In genomic region chr9:91426123-91426745, GRCh38 we compare ENCODE assay signal across 8 cellular contexts. TPM values are rescaled to one million over a fixed set of nuclear protein-coding genes. Genes with fewer than 3 reads are reported as not detected.
DNase-seq lines count a peak whose midpoint lies in the region; ATAC-seq, FAIRE-seq and TF ChIP-seq lines count a peak whose summit lies in the region.

No MANE protein-coding gene starts in this region.

- peak overlapping the region; percentile 98 for H3K4me3 Mint-ChIP-seq in activated CD4-positive, alpha-beta T cell treated with anti-CD3 and anti-CD28 coated beads, Interleukin-2, amount 10 ng/mL, durations not matched to agents 24 days and 14 days
- H3K4me3 Mint-ChIP-seq in activated CD8-positive, alpha-beta T cell treated with anti-CD3 and anti-CD28 coated beads, Interleukin-2, amount 10 ng/mL, durations not matched to agents 7 days and 5 days: peak overlapping the region; percentile 79
- H3K4me3 Mint-ChIP-seq in glutamatergic neuron (ENCODE audit: unreplicated experiment): no peak overlapping the region

- no peak for TF ChIP-seq CTCF in glutamatergic neuron (IDR thresholded peaks at IDR 0.05; ENCODE audit: partially characterized antibody, unreplicated experiment)

- H3K27ac Mint-ChIP-seq in activated CD4-positive, alpha-beta T cell treated with anti-CD3 and anti-CD28 coated beads, Interleukin-2, amount 10 ng/mL, durations not matched to agents 24 days and 14 days: peak overlapping the region; percentile 98
- no peak overlapping the region for H3K27ac Mint-ChIP-seq in activated CD8-positive, alpha-beta T cell treated with anti-CD3 and anti-CD28 coated beads, Interleukin-2, amount 10 ng/mL, durations not matched to agents 7 days and 5 days
- H3K27ac Mint-ChIP-seq in glutamatergic neuron (ENCODE audit: unreplicated experiment): no peak overlapping the region

- no peaks in the 10 kb centered on the region for H3K9me3 Mint-ChIP-seq in activated CD4-positive, alpha-beta T cell treated with anti-CD3 and anti-CD28 coated beads, Interleukin-2, amount 10 ng/mL, durations not matched to agents 24 days and 14 days
- H3K9me3 Mint-ChIP-seq in activated CD8-positive, alpha-beta T cell treated with anti-CD3 and anti-CD28 coated beads, Interleukin-2, amount 10 ng/mL, durations not matched to agents 7 days and 5 days (ENCODE audit: insufficient read depth): no peaks in the 10 kb centered on the region
- H3K9me3 Mint-ChIP-seq in glutamatergic neuron (ENCODE audit: unreplicated experiment): peaks cover 20% of the 10 kb centered on the region

- FAIRE-seq in frontal cortex (lab: Jason Lieb, UNC): no peak

- intact Hi-C loops in activated CD4-positive, alpha-beta T cell treated with anti-CD3 and anti-CD28 coated beads, Interleukin-2, amount 10 ng/mL, durations not matched to agents 24 days and 14 days (cut with micrococcal nuclease): loop anchor here (1.0 to 5.0 kb wide), 2 partner anchors 286 to 389 kb away; no protein-coding TSS in a partner anchor

- H3K4me1 Mint-ChIP-seq in activated CD4-positive, alpha-beta T cell treated with anti-CD3 and anti-CD28 coated beads, Interleukin-2, amount 10 ng/mL, durations not matched to agents 24 days and 14 days: peaks cover 39% of the 10 kb centered on the region
- peaks cover 40% of the 10 kb centered on the region for H3K4me1 Mint-ChIP-seq in activated CD8-positive, alpha-beta T cell treated with anti-CD3 and anti-CD28 coated beads, Interleukin-2, amount 10 ng/mL, durations not matched to agents 7 days and 5 days (ENCODE audit: low read depth)
- H3K4me1 Mint-ChIP-seq in glutamatergic neuron (ENCODE audit: low read depth, unreplicated experiment): peaks cover 8% of the 10 kb centered on the region

- peaks cover 17% of the 10 kb centered on the region for H3K36me3 Mint-ChIP-seq in activated CD4-positive, alpha-beta T cell treated with anti-CD3 and anti-CD28 coated beads, Interleukin-2, amount 10 ng/mL, durations not matched to agents 24 days and 14 days (ENCODE audit: low read depth)
- H3K36me3 Mint-ChIP-seq in activated CD8-positive, alpha-beta T cell treated with anti-CD3 and anti-CD28 coated beads, Interleukin-2, amount 10 ng/mL, durations not matched to agents 7 days and 5 days (ENCODE audit: low read depth): peaks cover 4% of the 10 kb centered on the region
- H3K36me3 Mint-ChIP-seq in glutamatergic neuron (ENCODE audit: unreplicated experiment): peaks cover 5% of the 10 kb centered on the region

- no peak for ATAC-seq in activated CD8-positive, alpha-beta T cell treated with anti-CD3 and anti-CD28 coated beads, Interleukin-2, amount 10 ng/mL, durations not matched to agents 7 days and 5 days
- no peak for ATAC-seq in HG02885 (IDR thresholded peaks at IDR 0.05; ENCODE audit: poor library complexity, unreplicated experiment)

- CTCF ChIA-PET in activated CD8-positive, alpha-beta T cell treated with anti-CD3 and anti-CD28 coated beads, Interleukin-2, amount 10 ng/mL, durations not matched to agents 7 days and 5 days (lab: Charles Lee): interaction anchor here (0.7 to 13.5 kb wide), 49 partner anchors 10 to 511 kb away, joined by 3 to 244 read pairs (median 4); partner anchors contain the start of gene AUH

- POLR2A ChIA-PET in activated CD8-positive, alpha-beta T cell treated with anti-CD3 and anti-CD28 coated beads, Interleukin-2, amount 10 ng/mL, durations not matched to agents 7 days and 5 days (lab: Charles Lee): interaction anchor here (0.6 to 1.5 kb wide), 5 partner anchors 12 to 512 kb away, joined by 3 to 5 read pairs (median 4); no protein-coding TSS in a partner anchor

- H3K27me3 Mint-ChIP-seq in activated CD4-positive, alpha-beta T cell treated with anti-CD3 and anti-CD28 coated beads, Interleukin-2, amount 10 ng/mL, durations not matched to agents 24 days and 14 days: no peaks in the 10 kb centered on the region
- H3K27me3 Mint-ChIP-seq in activated CD8-positive, alpha-beta T cell treated with anti-CD3 and anti-CD28 coated beads, Interleukin-2, amount 10 ng/mL, durations not matched to agents 7 days and 5 days (ENCODE audit: low read depth): peaks cover 2% of the 10 kb centered on the region
- H3K27me3 Mint-ChIP-seq in glutamatergic neuron (ENCODE audit: unreplicated experiment): peaks cover 22% of the 10 kb centered on the region

- peak; percentile 74 for DNase-seq in activated CD4-positive, alpha-beta T cell treated with anti-CD3 and anti-CD28 coated beads, Interleukin-2, amount 10 ng/mL, durations not matched to agents 24 days and 14 days
- DNase-seq in activated CD4-positive, alpha-beta T cell treated with anti-CD3 and anti-CD28 coated beads for 1 hour: no peak
- DNase-seq in LoVo (ENCODE audit: low spot score): peak; percentile 45
- no peak for DNase-seq in activated CD8-positive, alpha-beta T cell treated with anti-CD3 and anti-CD28 coated beads, Interleukin-2, amount 10 ng/mL, durations not matched to agents 7 days and 5 days
- peak; percentile 54 for DNase-seq in kidney glomerular epithelial cell (lab: John Stamatoyannopoulos, UW)
- no peak for DNase-seq in frontal cortex (ENCODE audit: low spot score in 2 of 2)
- no peak for DNase-seq in glutamatergic neuron

RNA-seq across cellular contexts. Expression of gene NFIL3, which starts 2.6 kb away (rescaled TPM):
- 122 and 127 TPM in 2 replicates for total RNA-seq in activated CD4-positive, alpha-beta T cell treated with anti-CD3 and anti-CD28 coated beads, Interleukin-2, amount 10 ng/mL, durations not matched to agents 24 days and 14 days
- total RNA-seq in activated CD8-positive, alpha-beta T cell treated with anti-CD3 and anti-CD28 coated beads, Interleukin-2, amount 10 ng/mL, durations not matched to agents 7 days and 5 days: 10 to 100 TPM; 38.1 to 39.5 TPM
- total RNA-seq in frontal cortex (30.6 TPM), glutamatergic neuron (ENCODE audit: unreplicated experiment) (32.4 TPM)

Comparison
In these comparisons a context has a peak if more than half of its experiments do, and no peak if none do; other contexts are left out.
1. DNase-seq: peak in activated CD4-positive, alpha-beta T cell treated with anti-CD3 and anti-CD28 coated beads, Interleukin-2, amount 10 ng/mL, durations not matched to agents 24 days and 14 days (single experiment), LoVo (single experiment) and kidney glomerular epithelial cell (single experiment); none in activated CD4-positive, alpha-beta T cell treated with anti-CD3 and anti-CD28 coated beads for 1 hour (single experiment), activated CD8-positive, alpha-beta T cell treated with anti-CD3 and anti-CD28 coated beads, Interleukin-2, amount 10 ng/mL, durations not matched to agents 7 days and 5 days (single experiment), frontal cortex (0 of 2) and glutamatergic neuron (single experiment).